Comparison of ENCODE assay signal across 8 cellular contexts in the genomic region with DNA sequence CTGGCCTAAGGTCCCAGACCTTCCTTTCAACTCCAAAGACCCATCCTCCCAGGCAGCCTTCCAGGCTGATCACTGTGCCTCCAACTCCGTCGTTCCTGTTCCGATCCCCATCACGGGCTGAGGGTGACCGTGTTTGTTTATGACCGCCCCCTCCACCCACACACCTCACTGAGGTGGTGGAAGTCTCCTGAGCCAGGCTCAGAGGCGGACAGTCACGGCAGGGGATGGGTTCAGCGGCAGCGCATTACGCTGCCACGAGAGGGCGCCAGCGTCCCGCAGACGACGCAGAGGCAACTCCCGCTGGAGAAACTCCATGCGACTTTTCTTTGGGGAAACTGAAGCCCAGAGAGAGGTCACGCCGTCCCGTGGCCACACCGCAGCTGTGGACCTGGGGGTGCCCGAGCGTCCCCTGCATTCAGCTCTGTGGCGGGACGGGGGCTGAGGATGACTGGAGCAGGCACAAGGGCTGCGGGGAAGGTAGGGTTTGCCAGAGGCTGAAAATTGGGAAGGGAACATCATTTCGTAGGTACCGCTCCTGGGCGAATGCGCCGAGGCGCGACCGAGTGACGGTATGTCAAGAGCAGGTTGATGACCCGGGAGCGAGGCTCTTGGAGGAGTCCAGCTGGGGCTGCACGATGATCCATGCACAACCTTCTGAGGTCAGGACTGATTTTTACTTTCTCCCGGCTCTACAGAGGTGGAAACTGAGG.
DNase-seq lines count a peak whose midpoint lies in the region; ATAC-seq lines count a peak whose summit lies in the region.

No MANE protein-coding gene starts in this region.

- DNase-seq in NCI-H2107 (lab: John Stamatoyannopoulos, UW): peak; percentile 70
- no peak for DNase-seq in NCI-H2107 treated with DMSO at 0.1 percent for 48 hours (lab: John Stamatoyannopoulos, UW; ENCODE audit: unreplicated experiment)
- peak; percentile 58 to 73 for DNase-seq in NOMO-1 (lab: John Stamatoyannopoulos, UW; ENCODE audit: unreplicated experiment in 2 of 2)
- peak; percentile 94 for DNase-seq in activated CD8-positive, alpha-beta memory T cell treated with anti-CD3 and anti-CD28 coated beads, Interleukin-2, amount 50 U/mL, for 48 hours
- DNase-seq in epidermal melanocyte (ENCODE audit: insufficient read length, low spot score): peak; percentile 93
- peak; percentile 86 for DNase-seq in middle frontal gyrus (ENCODE audit: extremely low spot score, low spot score)
- peak; percentile 62 to 69 for DNase-seq in stimulated activated CD8-positive, alpha-beta memory T cell treated with anti-CD3 and anti-CD28 coated beads, Interleukin-2, amount 100 ng/mL, for 1 hour (ENCODE audit: low read depth in 2 of 2)

- peak; percentile 60 for ATAC-seq in HG03342 (IDR thresholded peaks at IDR 0.05; ENCODE audit: unreplicated experiment)
